In the genomic region with DNA sequence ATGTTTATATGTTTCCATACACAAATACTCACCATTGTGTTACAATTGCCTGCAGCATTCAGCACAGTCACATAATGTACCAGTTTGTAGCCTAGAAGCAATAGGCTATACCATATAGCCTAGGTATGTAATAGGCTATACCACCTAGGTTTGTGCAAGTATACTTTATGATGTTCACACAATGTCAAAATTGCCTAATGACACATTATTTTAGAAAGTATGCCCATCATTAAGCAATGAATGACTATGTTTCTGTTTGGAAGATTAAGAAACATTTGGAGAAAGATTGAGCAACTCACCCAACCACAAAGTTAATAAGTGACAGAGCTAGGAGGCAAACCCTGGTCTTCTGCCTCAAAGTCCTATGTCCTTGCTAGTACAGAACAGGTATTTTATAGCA, we compare ENCODE assay signal across 1 cellular context.
A peak's percentile ranks its signal among the peaks of the same experiment; 100 is the strongest.
TF ChIP-seq lines count a peak whose summit lies in the region.

No MANE protein-coding gene starts in this region.

TF ChIP-seq in HepG2, 621 proteins besides CTCF, POLR2A, EP300 and RAD21 (continued from another document):
- TF ChIP-seq, protein P1, sequence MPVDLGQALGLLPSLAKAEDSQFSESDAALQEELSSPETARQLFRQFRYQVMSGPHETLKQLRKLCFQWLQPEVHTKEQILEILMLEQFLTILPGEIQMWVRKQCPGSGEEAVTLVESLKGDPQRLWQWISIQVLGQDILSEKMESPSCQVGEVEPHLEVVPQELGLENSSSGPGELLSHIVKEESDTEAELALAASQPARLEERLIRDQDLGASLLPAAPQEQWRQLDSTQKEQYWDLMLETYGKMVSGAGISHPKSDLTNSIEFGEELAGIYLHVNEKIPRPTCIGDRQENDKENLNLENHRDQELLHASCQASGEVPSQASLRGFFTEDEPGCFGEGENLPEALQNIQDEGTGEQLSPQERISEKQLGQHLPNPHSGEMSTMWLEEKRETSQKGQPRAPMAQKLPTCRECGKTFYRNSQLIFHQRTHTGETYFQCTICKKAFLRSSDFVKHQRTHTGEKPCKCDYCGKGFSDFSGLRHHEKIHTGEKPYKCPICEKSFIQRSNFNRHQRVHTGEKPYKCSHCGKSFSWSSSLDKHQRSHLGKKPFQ (CRISPR knock-in tag; IDR thresholded peaks at IDR 0.05; ENCODE audit: insufficient replicate concordance) = no peak
- no peak for TF ChIP-seq NBN (conservative IDR thresholded peaks at IDR 0.05)
- TF ChIP-seq PHB2 (IDR thresholded peaks at IDR 0.05; ENCODE audit: partially characterized antibody) = no peak
- TF ChIP-seq ZNF124 (CRISPR knock-in tag; IDR thresholded peaks at IDR 0.05) = no peak
- TF ChIP-seq ZNF10 (CRISPR knock-in tag; IDR thresholded peaks at IDR 0.05; ENCODE audit: borderline replicate concordance, low read depth) = no peak
- TF ChIP-seq BCL6 (CRISPR knock-in tag; IDR thresholded peaks at IDR 0.05) = peak; percentile 50; the same call in 1 of the 2 replicates
- TF ChIP-seq GATAD2A (CRISPR knock-in tag; IDR thresholded peaks at IDR 0.05) = peak; percentile 73
- TF ChIP-seq SAFB2 (CRISPR knock-in tag; IDR thresholded peaks at IDR 0.05; ENCODE audit: borderline replicate concordance, low read depth) = no peak
- no peak for TF ChIP-seq PBX3 (CRISPR knock-in tag; IDR thresholded peaks at IDR 0.05; ENCODE audit: borderline replicate concordance)
- no peak for TF ChIP-seq GATAD1 (CRISPR knock-in tag; IDR thresholded peaks at IDR 0.05)
- no peak for TF ChIP-seq NFYB (CRISPR knock-in tag; IDR thresholded peaks at IDR 0.05)
